ENCODE assay signal across 23 cellular contexts in the genomic region with DNA sequence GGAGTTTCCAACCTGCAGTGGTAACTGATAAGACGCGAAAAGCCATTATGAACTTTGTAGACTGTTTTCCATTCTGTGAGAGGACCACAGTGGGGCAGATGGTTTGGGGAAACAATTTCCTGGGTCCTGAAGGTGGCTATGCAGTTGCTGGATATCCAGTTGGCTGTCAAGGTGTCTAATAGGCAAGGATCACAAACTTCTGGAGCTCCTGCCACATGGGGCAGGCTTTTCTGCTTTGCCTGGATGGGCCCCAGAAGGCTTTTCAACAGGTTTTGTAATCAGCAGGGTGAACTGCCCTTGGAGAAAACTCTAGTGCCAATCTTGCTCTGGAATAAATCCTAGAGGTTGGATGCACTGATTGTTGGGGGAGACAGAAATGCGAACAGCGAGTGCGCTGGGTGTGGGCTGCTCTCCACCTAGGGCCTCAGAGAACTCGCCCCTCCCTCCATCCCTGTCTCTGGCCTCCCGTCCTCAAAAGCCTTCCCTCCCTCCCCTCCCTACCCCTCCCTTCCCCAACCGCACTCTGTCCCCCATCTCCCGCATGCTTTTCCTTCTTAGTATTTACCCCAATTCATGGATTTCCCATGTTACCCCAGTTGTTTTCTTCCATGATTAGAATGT.
"Had no signal": no experiment of that assay in that cellular context is flagged by ENCODE, and none has a peak within 500 bp of the region (broad histone marks: within the 10 kb centered on the region; RNA-seq: fewer than 3 reads in every experiment).

No MANE protein-coding gene starts in this region.

- H3K4me1 Mint-ChIP-seq: activated T-helper 17 cell treated with anti-CD3 and anti-CD28 coated beads, Interleukin-2, amount 50 U/mL, for 72 hours; natural killer cell; T-cell had no signal

- H3K9me3 Mint-ChIP-seq: activated T-cell treated with anti-CD3 and anti-CD28 coated beads, Interleukin-2, amount 50 U/mL, for 24 hours; T-helper 2 cell treated with Interferon-gamma antibody and Interleukin-4, amounts not matched to agents 5 μg/mL and 100 μg/mL, for 36 hours had no signal

- H3K4me3 Mint-ChIP-seq: activated T-cell treated with anti-CD3 and anti-CD28 coated beads, Interleukin-2, amount 50 U/mL, for 24 hours; activated T-helper 17 cell treated with anti-CD3 and anti-CD28 coated beads, Interleukin-2, amount 50 U/mL, for 72 hours; mesothelial cell of epicardium; natural killer cell; T-cell; T-helper 2 cell treated with Interferon-gamma antibody and Interleukin-4, amounts not matched to agents 5 μg/mL and 100 μg/mL, for 36 hours had no signal

- H3K36me3 ChIP-seq: left lung had no signal

- DNase-seq: activated CD4-positive, alpha-beta T cell treated with anti-CD3 and anti-CD28 coated beads for 1 hour; activated CD4-positive, alpha-beta T cell treated with anti-CD3 and anti-CD28 coated beads, Interleukin-2, amount 50 U/mL, for 4 hours; activated CD8-positive, alpha-beta memory T cell treated with anti-CD3 and anti-CD28 coated beads for 24 hours; activated CD8-positive, alpha-beta memory T cell treated with anti-CD3 and anti-CD28 coated beads, Interleukin-2, amount 50 U/mL, for 4 hours; activated T-cell treated with anti-CD3 and anti-CD28 coated beads, Interleukin-2, amount 50 U/mL, for 24 hours; aorta; central memory CD4-positive, alpha-beta T cell; foreskin melanocyte; kidney glomerular epithelial cell; left lung; natural killer cell; retina; stimulated activated CD4-positive, alpha-beta T cell treated with anti-CD3 and anti-CD28 coated beads, Interleukin-4, amount 100 ng/mL, for 4 hours; stimulated activated naive CD8-positive, alpha-beta T cell treated with anti-CD3 and anti-CD28 coated beads, Interleukin-15, Interleukin-2, amounts not matched to agents 100 U/mL and 50 U/mL, for 24 hours; T-cell had no signal

- ATAC-seq: activated naive CD4-positive, alpha-beta T cell treated with anti-CD3 and anti-CD28 coated beads, Interleukin-2, amount 50 U/mL, for 72 hours; activated T-helper 17 cell treated with anti-CD3 and anti-CD28 coated beads, Interleukin-2, amount 50 U/mL, for 72 hours; left lung; natural killer cell; stimulated activated naive CD8-positive, alpha-beta T cell treated with anti-CD3 and anti-CD28 coated beads, Interleukin-15, Interleukin-2, amounts not matched to agents 100 U/mL and 50 U/mL, for 24 hours; T-cell had no signal

- H3K27ac ChIP-seq: coronary artery, epithelial cell of prostate, left lung had no signal

- H3K4me3 ChIP-seq: coronary artery, left lung, lung had no signal

- H3K27me3 Mint-ChIP-seq: progenitor cell of endocrine pancreas had no signal

- H3K27ac Mint-ChIP-seq: activated naive CD4-positive, alpha-beta T cell treated with anti-CD3 and anti-CD28 coated beads, Interleukin-2, amount 50 U/mL, for 72 hours; activated T-cell treated with anti-CD3 and anti-CD28 coated beads, Interleukin-2, amount 50 U/mL, for 24 hours; activated T-helper 17 cell treated with anti-CD3 and anti-CD28 coated beads, Interleukin-2, amount 50 U/mL, for 72 hours; mesothelial cell of epicardium; natural killer cell; progenitor cell of endocrine pancreas; T-cell; T-helper 2 cell treated with Interferon-gamma antibody and Interleukin-4, amounts not matched to agents 5 μg/mL and 100 μg/mL, for 36 hours had no signal

- H3K36me3 Mint-ChIP-seq: activated naive CD4-positive, alpha-beta T cell treated with anti-CD3 and anti-CD28 coated beads, Interleukin-2, amount 50 U/mL, for 72 hours; natural killer cell; T-cell had no signal
